ENCODE assay signal across 9 cellular contexts in genomic region chr12:94405378-94406116, GRCh38. TPM values are rescaled to one million over a fixed set of nuclear protein-coding genes. Genes with fewer than 3 reads are reported as not detected.
DNase-seq lines count a peak whose midpoint lies in the region; ATAC-seq and TF ChIP-seq lines count a peak whose summit lies in the region.
"Had no signal": no experiment of that assay in that cellular context is flagged by ENCODE, and none has a peak within 500 bp of the region (broad histone marks: within the 10 kb centered on the region; RNA-seq: fewer than 3 reads in every experiment).

No MANE protein-coding gene starts in this region.

- WGBS in prostate gland, result 67% methylated on average over 3 of the region's 3 CpGs

- no peaks in the 10 kb centered on the region for H3K9me3 ChIP-seq in CD8-positive, alpha-beta T cell (ENCODE audit: low read length)
- no peaks in the 10 kb centered on the region for H3K9me3 ChIP-seq in PC-3 (ENCODE audit: low read length)
- H3K9me3 ChIP-seq in prostate gland, result no peaks in the 10 kb centered on the region
- H3K9me3 ChIP-seq: neutrophil had no signal

- ATAC-seq in CD8-positive, alpha-beta T cell, result no peak
- ATAC-seq in GM19372 (IDR thresholded peaks at IDR 0.05; ENCODE audit: low read depth, unreplicated experiment) (peak; percentile 63), HG03175 (IDR thresholded peaks at IDR 0.05; ENCODE audit: unreplicated experiment) (peak; percentile 87), PC-3 (no peak)

- no peaks in the 10 kb centered on the region for H3K9me2 ChIP-seq in PC-3 (replicated peaks; ENCODE audit: low read length)

- no peaks in the 10 kb centered on the region for H3K79me2 ChIP-seq in PC-3 (ENCODE audit: low read length)

- POLR2A ChIA-PET in CD8-positive, alpha-beta T cell (lab: Charles Lee), result no interaction called here
- POLR2A ChIA-PET in PC-3 (lab: Charles Lee; ENCODE audit: unreplicated experiment), result interaction anchor here (0.5 to 0.6 kb wide), 2 partner anchors 46 to 1576 kb away, joined by 3 read pairs; no protein-coding TSS in a partner anchor

- H3K4me1 Mint-ChIP-seq in CD8-positive, alpha-beta T cell (ENCODE audit: low read depth), result peaks cover 9% of the 10 kb centered on the region
- H3K4me1 Mint-ChIP-seq in mesothelial cell of epicardium (peaks cover 2% of the 10 kb centered on the region), Calu3 (ENCODE audit: low read depth, unreplicated experiment) (no peaks in the 10 kb centered on the region)

- no peak overlapping the region for H2AFZ ChIP-seq in PC-3 (ENCODE audit: low read length)

- no peaks in the 10 kb centered on the region for H4K20me1 ChIP-seq in PC-3 (ENCODE audit: low read length)

- intact Hi-C loops in CD8-positive, alpha-beta T cell (cut with DNase I, micrococcal nuclease), result no loop called here
- intact Hi-C loops in PC-3 (cut with micrococcal nuclease) (no loop called here), prostate gland (cut with DNase I) (no loop called here), Calu3 (cut with micrococcal nuclease; ENCODE audit: unreplicated experiment) (loop anchor here (2.0 kb wide), 1 partner anchor 53 kb away; the partner anchor contains the start of gene CEP83)

- BruUV-seq in PC-3 (replicated peaks; lab: Mats Ljungman, UMichigan), result no TSS peak
- BruUV-seq in Calu3 (replicated peaks; lab: Mats Ljungman, UMichigan), result no TSS peak

- CTCF ChIA-PET in CD8-positive, alpha-beta T cell (lab: Charles Lee), result no interaction called here
- CTCF ChIA-PET in PC-3 (lab: Charles Lee) (no interaction called here), Calu3 (lab: Charles Lee) (no interaction called here)

- H3K9ac ChIP-seq in PC-3 (ENCODE audit: low read length), result no peak overlapping the region

- H3F3A ChIP-seq in PC-3 (ENCODE audit: low read length, unreplicated experiment), result no peaks in the 10 kb centered on the region

- peaks cover 29% of the 10 kb centered on the region for H3K36me3 Mint-ChIP-seq in CD8-positive, alpha-beta T cell
- H3K36me3 Mint-ChIP-seq in mesothelial cell of epicardium (peaks cover 16% of the 10 kb centered on the region), Calu3 (ENCODE audit: insufficient read depth, unreplicated experiment) (no peaks in the 10 kb centered on the region)

- H3K27ac Mint-ChIP-seq in CD8-positive, alpha-beta T cell, result peak overlapping the region; percentile 20
- H3K27ac Mint-ChIP-seq in mesothelial cell of epicardium, result no peak overlapping the region
- H3K27ac Mint-ChIP-seq in Calu3 (ENCODE audit: unreplicated experiment), result no peak overlapping the region

- no peak for TF ChIP-seq CTCF in CD8-positive, alpha-beta T cell (IDR thresholded peaks at IDR 0.05)
- TF ChIP-seq CTCF in foreskin fibroblast (IDR thresholded peaks at IDR 0.05; ENCODE audit: low read depth, low read length) (no peak), PC-3 (conservative IDR thresholded peaks at IDR 0.05; ENCODE audit: low read depth, low read length) (no peak), prostate gland (IDR thresholded peaks at IDR 0.05) (no peak), mesothelial cell of epicardium (IDR thresholded peaks at IDR 0.05; ENCODE audit: unreplicated experiment) (no peak), Calu3 (IDR thresholded peaks at IDR 0.05; ENCODE audit: unreplicated experiment) (no peak)

- peaks cover 2% of the 10 kb centered on the region for H3K9me3 Mint-ChIP-seq in CD8-positive, alpha-beta T cell
- H3K9me3 Mint-ChIP-seq in mesothelial cell of epicardium (peaks cover 6% of the 10 kb centered on the region), Calu3 (ENCODE audit: low read depth, unreplicated experiment) (no peaks in the 10 kb centered on the region)

- no peak overlapping the region for H3K4me3 ChIP-seq in CD8-positive, alpha-beta T cell (ENCODE audit: low read depth, low read length)
- H3K4me3 ChIP-seq in foreskin fibroblast (ENCODE audit: low read depth in 1 of 2, low read length in 2 of 2), result peak overlapping the region; percentile 3 to 50
- H3K4me3 ChIP-seq in PC-3 (ENCODE audit: low read length), result no peak overlapping the region
- peak overlapping the region in 1 of 2 donors; percentile 0 for H3K4me3 ChIP-seq in prostate gland

- no peaks in the 10 kb centered on the region for H3K4me1 ChIP-seq in CD8-positive, alpha-beta T cell (ENCODE audit: insufficient read depth, low read length)
- H3K4me1 ChIP-seq in PC-3 (ENCODE audit: insufficient read depth, low read length), result no peaks in the 10 kb centered on the region
- no peaks in the 10 kb centered on the region for H3K4me1 ChIP-seq in prostate gland (replicated peaks)

- TF ChIP-seq POLR2A in prostate gland (IDR thresholded peaks at IDR 0.05), result no peak

- no peak overlapping the region for H3K4me2 ChIP-seq in PC-3 (ENCODE audit: low read length)

- H3K36me3 ChIP-seq in CD8-positive, alpha-beta T cell (ENCODE audit: insufficient read depth, low read length), result no peaks in the 10 kb centered on the region
- H3K36me3 ChIP-seq in PC-3 (ENCODE audit: low read depth, low read length) (peaks cover 11% of the 10 kb centered on the region), prostate gland (no peaks in the 10 kb centered on the region)
- H3K36me3 ChIP-seq: neutrophil had no signal

- no peak overlapping the region for H3K4me3 Mint-ChIP-seq in CD8-positive, alpha-beta T cell
- H3K4me3 Mint-ChIP-seq in mesothelial cell of epicardium, result no peak overlapping the region
- no peak overlapping the region for H3K4me3 Mint-ChIP-seq in Calu3 (ENCODE audit: low read depth, unreplicated experiment)

- H3K27ac ChIP-seq in CD8-positive, alpha-beta T cell (ENCODE audit: low read depth, low read length), result no peak overlapping the region
- H3K27ac ChIP-seq in PC-3 (ENCODE audit: low read length), result no peak overlapping the region
- no peak overlapping the region for H3K27ac ChIP-seq in prostate gland
- H3K27ac ChIP-seq: neutrophil had no signal

- no peaks in the 10 kb centered on the region for H3K27me3 Mint-ChIP-seq in CD8-positive, alpha-beta T cell (ENCODE audit: low read depth)
- H3K27me3 Mint-ChIP-seq in mesothelial cell of epicardium (ENCODE audit: low read depth) (no peaks in the 10 kb centered on the region), Calu3 (ENCODE audit: unreplicated experiment) (no peaks in the 10 kb centered on the region)

- H3K27me3 ChIP-seq in CD8-positive, alpha-beta T cell (ENCODE audit: insufficient read depth, low read length), result no peaks in the 10 kb centered on the region
- no peaks in the 10 kb centered on the region for H3K27me3 ChIP-seq in PC-3 (ENCODE audit: low read length)
- H3K27me3 ChIP-seq in prostate gland (replicated peaks; ENCODE audit: insufficient read depth), result no peaks in the 10 kb centered on the region
- H3K27me3 ChIP-seq: neutrophil had no signal

- no peak for DNase-seq in CD8-positive, alpha-beta T cell
- DNase-seq in foreskin fibroblast (peak in 1 of 2 donors; percentile 3), PC-3 (no peak), prostate gland (ENCODE audit: low spot score) (no peak), mesothelial cell of epicardium (ENCODE audit: low spot score in 2 of 2, unreplicated experiment in 2 of 2) (no peak), Calu3 (no peak)

RNA-seq across cellular contexts. Expression of gene CEP83, which starts 54.1 kb away (rescaled TPM):
- total RNA-seq in CD8-positive, alpha-beta T cell, result 10 to 100 TPM in 1 of 2 experiments, 1 to 10 TPM in 1; 9.7 to 11.2 TPM
- total RNA-seq in PC-3 (2014; rRNA removed), result 11.8 and 20.4 TPM in 2 replicates
- total RNA-seq in prostate gland, result 10 to 100 TPM in 1 of 2 donors, 1 to 10 TPM in 1; 6.8 to 26.5 TPM
- total RNA-seq in mesothelial cell of epicardium, result 25.6 to 29.6 TPM (median 28.9 TPM) in 3 replicates
- total RNA-seq in Calu3 (2022), result 28.3 and 28.9 TPM in 2 replicates

Comparison
In these comparisons a context has a peak if more than half of its experiments do, and no peak if none do; other contexts are left out.
1. ATAC-seq: peak in GM19372 (single experiment) and HG03175 (single experiment); none in CD8-positive, alpha-beta T cell (single experiment) and PC-3 (single experiment).
2. H3K4me3 ChIP-seq: peak in foreskin fibroblast (2 of 2); none in CD8-positive, alpha-beta T cell (single experiment) and PC-3 (single experiment).